In genomic region chr4:155953151-155954117, GRCh38 we compare ENCODE assay signal across 8 cellular contexts. TPM values are rescaled to one million over a fixed set of nuclear protein-coding genes. Genes with fewer than 3 reads are reported as not detected.
A peak's percentile ranks its signal among the peaks of the same experiment; 100 is the strongest.
DNase-seq lines count a peak whose midpoint lies in the region; ATAC-seq, FAIRE-seq and TF ChIP-seq lines count a peak whose summit lies in the region.

TSS of gene CTSO (minus strand) at chr4:155953866. CDS start at chr4:155953847, 19 bp downstream.

- H3K4me1 Mint-ChIP-seq in activated T-helper 1 cell treated with anti-CD3 and anti-CD28 coated beads, Interleukin-12 subunit alpha, Interleukin-12 subunit beta, Interleukin-2, Interleukin-4 antibody, amounts not matched to agents 30 ng/mL and 10 ng/mL and 1 ng/mL, durations not matched to agents 14 hours and 24 hours and 36 hours (ENCODE audit: low read depth) = peaks cover 10% of the 10 kb centered on the region
- H3K4me1 Mint-ChIP-seq in naive thymus-derived CD8-positive, alpha-beta T cell = peaks cover 7 to 49% (median 35%) of the 10 kb centered on the region in 4 donors

- H3K27me3 ChIP-seq in HUES48 (ENCODE audit: control insufficient read depth, insufficient read depth, low read length) (no peaks in the 10 kb centered on the region), PC-9 (ENCODE audit: insufficient read depth, low read depth) (no peaks in the 10 kb centered on the region)

- peak within 1 kb of the TSS; percentile 98 for H2AFZ ChIP-seq in PC-9

- intact Hi-C loops in PC-9 (cut with micrococcal nuclease; ENCODE audit: unreplicated experiment) = loop anchor here (1.0 to 10.0 kb wide), 5 partner anchors 144 to 1149 kb away; partner anchors contain the start of gene PDGFC
- intact Hi-C loops in activated T-helper 1 cell treated with anti-CD3 and anti-CD28 coated beads, Interleukin-12 subunit alpha, Interleukin-12 subunit beta, Interleukin-2, Interleukin-4 antibody, amounts not matched to agents 30 ng/mL and 10 ng/mL and 1 ng/mL, durations not matched to agents 14 hours and 24 hours and 36 hours (cut with micrococcal nuclease) = loop anchor here (1.0 to 10.0 kb wide), 8 partner anchors 143 to 1403 kb away; partner anchors contain the start of genes MAP9 and PLRG1

- H3K36me3 ChIP-seq in HUES48 (ENCODE audit: control insufficient read depth, insufficient read depth, low read length) (no peaks in the 10 kb centered on the region), PC-9 (ENCODE audit: low read depth) (no peaks in the 10 kb centered on the region)

- POLR2A ChIA-PET in PC-9 (lab: Charles Lee; ENCODE audit: unreplicated experiment) = interaction anchor here (0.5 to 0.7 kb wide), 3 partner anchors 225 to 550 kb away, joined by 3 to 4 read pairs (median 4); no protein-coding TSS in a partner anchor
- POLR2A ChIA-PET in naive thymus-derived CD8-positive, alpha-beta T cell (lab: Charles Lee) = interaction anchor here (0.8 to 2.0 kb wide), 6 partner anchors 9 to 1420 kb away, joined by 3 to 8 read pairs (median 6); partner anchors contain the start of genes MAP9 and PLRG1

- peak; percentile 95 for ATAC-seq in GM21381 (IDR thresholded peaks at IDR 0.05; ENCODE audit: unreplicated experiment)
- peak; percentile 87 to 94 for ATAC-seq in naive thymus-derived CD8-positive, alpha-beta T cell

- H3K27ac Mint-ChIP-seq in activated T-helper 1 cell treated with anti-CD3 and anti-CD28 coated beads, Interleukin-12 subunit alpha, Interleukin-12 subunit beta, Interleukin-2, Interleukin-4 antibody, amounts not matched to agents 30 ng/mL and 10 ng/mL and 1 ng/mL, durations not matched to agents 14 hours and 24 hours and 36 hours = peak within 1 kb of the TSS; percentile 98
- H3K27ac Mint-ChIP-seq in naive thymus-derived CD8-positive, alpha-beta T cell = peak within 1 kb of the TSS; percentile 98 to 100 (median 99)

- CTCF ChIA-PET in PC-9 (lab: Charles Lee) = interaction anchor here (0.6 to 1.2 kb wide), 8 partner anchors 9 to 1018 kb away, joined by 3 to 5 read pairs (median 3); no protein-coding TSS in a partner anchor

- TSS peak; percentile 91 for BruUV-seq in PC-9 (replicated peaks; lab: Mats Ljungman, UMichigan)

- H3K79me2 ChIP-seq in PC-9 (ENCODE audit: low read depth) = no peaks in the 10 kb centered on the region

- H4K20me1 ChIP-seq in PC-9 (ENCODE audit: insufficient read depth) = no peaks in the 10 kb centered on the region

- peak; percentile 60 for FAIRE-seq in D721Med (lab: Jason Lieb, UNC)

- H3K9me3 Mint-ChIP-seq in activated T-helper 1 cell treated with anti-CD3 and anti-CD28 coated beads, Interleukin-12 subunit alpha, Interleukin-12 subunit beta, Interleukin-2, Interleukin-4 antibody, amounts not matched to agents 30 ng/mL and 10 ng/mL and 1 ng/mL, durations not matched to agents 14 hours and 24 hours and 36 hours = no peaks in the 10 kb centered on the region
- no peaks in the 10 kb centered on the region for H3K9me3 Mint-ChIP-seq in naive thymus-derived CD8-positive, alpha-beta T cell

- H3F3A ChIP-seq in PC-9 (ENCODE audit: insufficient read depth, low read depth) = peaks cover 4% of the 10 kb centered on the region; the same call in 1 of the 2 replicates

- H3K9ac ChIP-seq in HUES48 (ENCODE audit: low read depth, low read length) = peak within 1 kb of the TSS; percentile 91

- no peaks in the 10 kb centered on the region for H3K9me2 ChIP-seq in PC-9 (ENCODE audit: insufficient read depth)

- H3K4me3 Mint-ChIP-seq in activated T-helper 1 cell treated with anti-CD3 and anti-CD28 coated beads, Interleukin-12 subunit alpha, Interleukin-12 subunit beta, Interleukin-2, Interleukin-4 antibody, amounts not matched to agents 30 ng/mL and 10 ng/mL and 1 ng/mL, durations not matched to agents 14 hours and 24 hours and 36 hours = peak within 1 kb of the TSS; percentile 98
- peak within 1 kb of the TSS; percentile 97 to 100 (median 99) for H3K4me3 Mint-ChIP-seq in naive thymus-derived CD8-positive, alpha-beta T cell

- H3K4me1 ChIP-seq in HUES48 (ENCODE audit: control insufficient read depth, insufficient read depth, low read length) (no peaks in the 10 kb centered on the region), PC-9 (replicated peaks; ENCODE audit: insufficient read depth) (no peaks in the 10 kb centered on the region)

- H3K36me3 Mint-ChIP-seq in activated T-helper 1 cell treated with anti-CD3 and anti-CD28 coated beads, Interleukin-12 subunit alpha, Interleukin-12 subunit beta, Interleukin-2, Interleukin-4 antibody, amounts not matched to agents 30 ng/mL and 10 ng/mL and 1 ng/mL, durations not matched to agents 14 hours and 24 hours and 36 hours (ENCODE audit: low read depth) = no peaks in the 10 kb centered on the region
- H3K36me3 Mint-ChIP-seq in naive thymus-derived CD8-positive, alpha-beta T cell = peaks cover 0 to 2% (median 1%) of the 10 kb centered on the region in 3 donors

- peak within 1 kb of the TSS; percentile 69 for H3K27ac ChIP-seq in HUES48 (ENCODE audit: low read depth, low read length)
- peak within 1 kb of the TSS; percentile 55 for H3K27ac ChIP-seq in PC-9

- no peaks in the 10 kb centered on the region for H3K9me3 ChIP-seq in HUES48 (ENCODE audit: control insufficient read depth, insufficient read depth, low read length)
- H3K9me3 ChIP-seq in PC-9 (ENCODE audit: insufficient read depth, low read depth) = no peaks in the 10 kb centered on the region

- DNase-seq in D721Med (ENCODE audit: insufficient read length, low spot score) = no peak
- peak; percentile 44 to 63 for DNase-seq in PC-9
- peak; percentile 69 for DNase-seq in activated T-helper 1 cell treated with anti-CD3 and anti-CD28 coated beads, Interleukin-12 subunit alpha, Interleukin-12 subunit beta, Interleukin-2, Interleukin-4 antibody, amounts not matched to agents 30 ng/mL and 10 ng/mL and 1 ng/mL, durations not matched to agents 14 hours and 24 hours and 36 hours (ENCODE audit: low spot score)
- DNase-seq in fibroblast of gingiva (ENCODE audit: low read depth) = peak; percentile 76
- DNase-seq in naive thymus-derived CD8-positive, alpha-beta T cell = peak; percentile 46 to 84 (median 73)
- DNase-seq in stimulated activated naive CD4-positive, alpha-beta T cell (lab: John Stamatoyannopoulos, UW) = peak; percentile 51 to 85 (median 63)

- H3K4me2 ChIP-seq in PC-9 = peak within 1 kb of the TSS; percentile 80

- peak within 1 kb of the TSS; percentile 89 for H3K4me3 ChIP-seq in HUES48 (ENCODE audit: low read depth, low read length)
- H3K4me3 ChIP-seq in PC-9 = peak within 1 kb of the TSS; percentile 75

- H3K27me3 Mint-ChIP-seq in activated T-helper 1 cell treated with anti-CD3 and anti-CD28 coated beads, Interleukin-12 subunit alpha, Interleukin-12 subunit beta, Interleukin-2, Interleukin-4 antibody, amounts not matched to agents 30 ng/mL and 10 ng/mL and 1 ng/mL, durations not matched to agents 14 hours and 24 hours and 36 hours (ENCODE audit: insufficient read depth) = peaks cover 8% of the 10 kb centered on the region
- peaks cover 8 to 12% (median 8%) of the 10 kb centered on the region in 5 donors for H3K27me3 Mint-ChIP-seq in naive thymus-derived CD8-positive, alpha-beta T cell

- TF ChIP-seq CTCF in D721Med (IDR thresholded peaks at IDR 0.05; ENCODE audit: insufficient read depth, missing control alignments) (peak; percentile 49), PC-9 (conservative IDR thresholded peaks at IDR 0.05) (peak; percentile 71)

RNA-seq across cellular contexts. Expression of gene CTSO, which starts in this region (rescaled TPM):
- 4.8 and 5.0 TPM in 2 replicates for total RNA-seq in PC-9 (2021)
- total RNA-seq in activated T-helper 1 cell treated with anti-CD3 and anti-CD28 coated beads, Interleukin-12 subunit alpha, Interleukin-12 subunit beta, Interleukin-2, Interleukin-4 antibody, amounts not matched to agents 30 ng/mL and 10 ng/mL and 1 ng/mL, durations not matched to agents 14 hours and 24 hours and 36 hours = 0.73 and 0.93 TPM in 2 replicates
- total RNA-seq in naive thymus-derived CD8-positive, alpha-beta T cell = 10 to 100 TPM; 15.2 to 16.5 TPM
- 10 to 100 TPM; 36.8 to 39.6 (median 38.4) TPM for polyA plus RNA-seq in naive thymus-derived CD8-positive, alpha-beta T cell

Comparison
In these comparisons a context has a peak if more than half of its experiments do, and no peak if none do; other contexts are left out.
1. Peak in DNase-seq in activated T-helper 1 cell treated with anti-CD3 and anti-CD28 coated beads, Interleukin-12 subunit alpha, Interleukin-12 subunit beta, Interleukin-2, Interleukin-4 antibody, amounts not matched to agents 30 ng/mL and 10 ng/mL and 1 ng/mL, durations not matched to agents 14 hours and 24 hours and 36 hours; RNA of the gene not detected or under 1 TPM.